ENCODE assay signal across 1 cellular context in the genomic region with DNA sequence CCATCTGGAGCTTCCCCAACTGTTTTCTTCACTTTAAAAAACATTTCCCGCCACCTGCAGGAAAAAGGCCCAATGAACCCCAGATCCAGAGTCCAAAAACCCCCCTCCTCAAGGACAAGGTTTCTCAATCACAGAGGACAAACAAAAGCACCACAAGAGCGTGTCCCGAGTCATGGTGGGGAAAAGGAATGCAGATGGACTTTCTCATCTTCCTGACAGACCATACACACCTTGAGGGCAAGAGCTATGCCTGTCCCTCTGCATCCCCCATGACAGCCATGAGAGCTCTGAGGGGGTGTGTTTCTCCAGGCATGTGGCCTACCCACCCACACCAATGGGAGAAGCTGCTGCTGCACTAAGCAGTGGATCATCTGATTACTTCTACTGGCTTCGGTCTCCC.
TF ChIP-seq lines count a peak whose summit lies in the region.

No MANE protein-coding gene starts in this region.

TF ChIP-seq in HepG2, 621 proteins besides CTCF, POLR2A, EP300 and RAD21 (continued from another document):
- TF ChIP-seq, protein P1, sequence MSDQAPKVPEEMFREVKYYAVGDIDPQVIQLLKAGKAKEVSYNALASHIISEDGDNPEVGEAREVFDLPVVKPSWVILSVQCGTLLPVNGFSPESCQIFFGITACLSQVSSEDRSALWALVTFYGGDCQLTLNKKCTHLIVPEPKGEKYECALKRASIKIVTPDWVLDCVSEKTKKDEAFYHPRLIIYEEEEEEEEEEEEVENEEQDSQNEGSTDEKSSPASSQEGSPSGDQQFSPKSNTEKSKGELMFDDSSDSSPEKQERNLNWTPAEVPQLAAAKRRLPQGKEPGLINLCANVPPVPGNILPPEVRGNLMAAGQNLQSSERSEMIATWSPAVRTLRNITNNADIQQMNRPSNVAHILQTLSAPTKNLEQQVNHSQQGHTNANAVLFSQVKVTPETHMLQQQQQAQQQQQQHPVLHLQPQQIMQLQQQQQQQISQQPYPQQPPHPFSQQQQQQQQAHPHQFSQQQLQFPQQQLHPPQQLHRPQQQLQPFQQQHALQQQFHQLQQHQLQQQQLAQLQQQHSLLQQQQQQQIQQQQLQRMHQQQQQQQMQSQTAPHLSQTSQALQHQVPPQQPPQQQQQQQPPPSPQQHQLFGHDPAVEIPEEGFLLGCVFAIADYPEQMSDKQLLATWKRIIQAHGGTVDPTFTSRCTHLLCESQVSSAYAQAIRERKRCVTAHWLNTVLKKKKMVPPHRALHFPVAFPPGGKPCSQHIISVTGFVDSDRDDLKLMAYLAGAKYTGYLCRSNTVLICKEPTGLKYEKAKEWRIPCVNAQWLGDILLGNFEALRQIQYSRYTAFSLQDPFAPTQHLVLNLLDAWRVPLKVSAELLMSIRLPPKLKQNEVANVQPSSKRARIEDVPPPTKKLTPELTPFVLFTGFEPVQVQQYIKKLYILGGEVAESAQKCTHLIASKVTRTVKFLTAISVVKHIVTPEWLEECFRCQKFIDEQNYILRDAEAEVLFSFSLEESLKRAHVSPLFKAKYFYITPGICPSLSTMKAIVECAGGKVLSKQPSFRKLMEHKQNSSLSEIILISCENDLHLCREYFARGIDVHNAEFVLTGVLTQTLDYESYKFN (CRISPR knock-in tag; conservative IDR thresholded peaks at IDR 0.05): 0 out of 2 replicates have a peak, but pooled peaks have one; percentile 46
- no peak for TF ChIP-seq MTA3 (CRISPR knock-in tag; IDR thresholded peaks at IDR 0.05)
- TF ChIP-seq SALL1 (CRISPR knock-in tag; IDR thresholded peaks at IDR 0.05): peak; percentile 38; the same call in 1 of the 2 replicates
- TF ChIP-seq, protein P2, sequence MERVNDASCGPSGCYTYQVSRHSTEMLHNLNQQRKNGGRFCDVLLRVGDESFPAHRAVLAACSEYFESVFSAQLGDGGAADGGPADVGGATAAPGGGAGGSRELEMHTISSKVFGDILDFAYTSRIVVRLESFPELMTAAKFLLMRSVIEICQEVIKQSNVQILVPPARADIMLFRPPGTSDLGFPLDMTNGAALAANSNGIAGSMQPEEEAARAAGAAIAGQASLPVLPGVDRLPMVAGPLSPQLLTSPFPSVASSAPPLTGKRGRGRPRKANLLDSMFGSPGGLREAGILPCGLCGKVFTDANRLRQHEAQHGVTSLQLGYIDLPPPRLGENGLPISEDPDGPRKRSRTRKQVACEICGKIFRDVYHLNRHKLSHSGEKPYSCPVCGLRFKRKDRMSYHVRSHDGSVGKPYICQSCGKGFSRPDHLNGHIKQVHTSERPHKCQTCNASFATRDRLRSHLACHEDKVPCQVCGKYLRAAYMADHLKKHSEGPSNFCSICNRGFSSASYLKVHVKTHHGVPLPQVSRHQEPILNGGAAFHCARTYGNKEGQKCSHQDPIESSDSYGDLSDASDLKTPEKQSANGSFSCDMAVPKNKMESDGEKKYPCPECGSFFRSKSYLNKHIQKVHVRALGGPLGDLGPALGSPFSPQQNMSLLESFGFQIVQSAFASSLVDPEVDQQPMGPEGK (CRISPR knock-in tag; IDR thresholded peaks at IDR 0.05): peak; percentile 66
- peak; percentile 49; the same call in 1 of the 2 replicates for TF ChIP-seq ZNF746 (CRISPR knock-in tag; IDR thresholded peaks at IDR 0.05)
- no peak for TF ChIP-seq ZNF329 (CRISPR knock-in tag; IDR thresholded peaks at IDR 0.05; ENCODE audit: low read depth)
- no peak for TF ChIP-seq KLF12 (CRISPR knock-in tag; IDR thresholded peaks at IDR 0.05; ENCODE audit: borderline replicate concordance)
- TF ChIP-seq, protein P3, sequence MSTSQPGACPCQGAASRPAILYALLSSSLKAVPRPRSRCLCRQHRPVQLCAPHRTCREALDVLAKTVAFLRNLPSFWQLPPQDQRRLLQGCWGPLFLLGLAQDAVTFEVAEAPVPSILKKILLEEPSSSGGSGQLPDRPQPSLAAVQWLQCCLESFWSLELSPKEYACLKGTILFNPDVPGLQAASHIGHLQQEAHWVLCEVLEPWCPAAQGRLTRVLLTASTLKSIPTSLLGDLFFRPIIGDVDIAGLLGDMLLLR (CRISPR knock-in tag; IDR thresholded peaks at IDR 0.05): no peak
- TF ChIP-seq, protein P4, sequence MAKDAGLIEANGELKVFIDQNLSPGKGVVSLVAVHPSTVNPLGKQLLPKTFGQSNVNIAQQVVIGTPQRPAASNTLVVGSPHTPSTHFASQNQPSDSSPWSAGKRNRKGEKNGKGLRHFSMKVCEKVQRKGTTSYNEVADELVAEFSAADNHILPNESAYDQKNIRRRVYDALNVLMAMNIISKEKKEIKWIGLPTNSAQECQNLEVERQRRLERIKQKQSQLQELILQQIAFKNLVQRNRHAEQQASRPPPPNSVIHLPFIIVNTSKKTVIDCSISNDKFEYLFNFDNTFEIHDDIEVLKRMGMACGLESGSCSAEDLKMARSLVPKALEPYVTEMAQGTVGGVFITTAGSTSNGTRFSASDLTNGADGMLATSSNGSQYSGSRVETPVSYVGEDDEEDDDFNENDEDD (CRISPR knock-in tag; IDR thresholded peaks at IDR 0.05; ENCODE audit: borderline replicate concordance): peak; percentile 26; the same call in 1 of the 2 replicates
- no peak for TF ChIP-seq ARID2 (CRISPR knock-in tag; IDR thresholded peaks at IDR 0.05; ENCODE audit: borderline replicate concordance)
- TF ChIP-seq, protein P5, sequence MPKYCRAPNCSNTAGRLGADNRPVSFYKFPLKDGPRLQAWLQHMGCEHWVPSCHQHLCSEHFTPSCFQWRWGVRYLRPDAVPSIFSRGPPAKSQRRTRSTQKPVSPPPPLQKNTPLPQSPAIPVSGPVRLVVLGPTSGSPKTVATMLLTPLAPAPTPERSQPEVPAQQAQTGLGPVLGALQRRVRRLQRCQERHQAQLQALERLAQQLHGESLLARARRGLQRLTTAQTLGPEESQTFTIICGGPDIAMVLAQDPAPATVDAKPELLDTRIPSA (CRISPR knock-in tag; IDR thresholded peaks at IDR 0.05; ENCODE audit: borderline replicate concordance): no peak
- peak; percentile 72 for TF ChIP-seq CEBPG (CRISPR knock-in tag; IDR thresholded peaks at IDR 0.05)
- no peak for TF ChIP-seq ZNF749 (CRISPR knock-in tag; IDR thresholded peaks at IDR 0.05; ENCODE audit: borderline replicate concordance)
- no peak for TF ChIP-seq SETDB1 (CRISPR knock-in tag; IDR thresholded peaks at IDR 0.05; ENCODE audit: borderline replicate concordance)
- no peak for TF ChIP-seq MBD4 (IDR thresholded peaks at IDR 0.05; ENCODE audit: borderline replicate concordance, low read length)
- TF ChIP-seq, protein P6, sequence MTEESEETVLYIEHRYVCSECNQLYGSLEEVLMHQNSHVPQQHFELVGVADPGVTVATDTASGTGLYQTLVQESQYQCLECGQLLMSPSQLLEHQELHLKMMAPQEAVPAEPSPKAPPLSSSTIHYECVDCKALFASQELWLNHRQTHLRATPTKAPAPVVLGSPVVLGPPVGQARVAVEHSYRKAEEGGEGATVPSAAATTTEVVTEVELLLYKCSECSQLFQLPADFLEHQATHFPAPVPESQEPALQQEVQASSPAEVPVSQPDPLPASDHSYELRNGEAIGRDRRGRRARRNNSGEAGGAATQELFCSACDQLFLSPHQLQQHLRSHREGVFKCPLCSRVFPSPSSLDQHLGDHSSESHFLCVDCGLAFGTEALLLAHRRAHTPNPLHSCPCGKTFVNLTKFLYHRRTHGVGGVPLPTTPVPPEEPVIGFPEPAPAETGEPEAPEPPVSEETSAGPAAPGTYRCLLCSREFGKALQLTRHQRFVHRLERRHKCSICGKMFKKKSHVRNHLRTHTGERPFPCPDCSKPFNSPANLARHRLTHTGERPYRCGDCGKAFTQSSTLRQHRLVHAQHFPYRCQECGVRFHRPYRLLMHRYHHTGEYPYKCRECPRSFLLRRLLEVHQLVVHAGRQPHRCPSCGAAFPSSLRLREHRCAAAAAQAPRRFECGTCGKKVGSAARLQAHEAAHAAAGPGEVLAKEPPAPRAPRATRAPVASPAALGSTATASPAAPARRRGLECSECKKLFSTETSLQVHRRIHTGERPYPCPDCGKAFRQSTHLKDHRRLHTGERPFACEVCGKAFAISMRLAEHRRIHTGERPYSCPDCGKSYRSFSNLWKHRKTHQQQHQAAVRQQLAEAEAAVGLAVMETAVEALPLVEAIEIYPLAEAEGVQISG (CRISPR knock-in tag; IDR thresholded peaks at IDR 0.05): no peak
- no peak for TF ChIP-seq TAF1 (CRISPR knock-in tag; IDR thresholded peaks at IDR 0.05)
- TF ChIP-seq NAIF1 (CRISPR knock-in tag; IDR thresholded peaks at IDR 0.05; ENCODE audit: borderline replicate concordance): no peak
- TF ChIP-seq ZNF530 (CRISPR knock-in tag; IDR thresholded peaks at IDR 0.05; ENCODE audit: low read depth): no peak
